ENCODE assay signal across 24 cellular contexts in the genomic region with DNA sequence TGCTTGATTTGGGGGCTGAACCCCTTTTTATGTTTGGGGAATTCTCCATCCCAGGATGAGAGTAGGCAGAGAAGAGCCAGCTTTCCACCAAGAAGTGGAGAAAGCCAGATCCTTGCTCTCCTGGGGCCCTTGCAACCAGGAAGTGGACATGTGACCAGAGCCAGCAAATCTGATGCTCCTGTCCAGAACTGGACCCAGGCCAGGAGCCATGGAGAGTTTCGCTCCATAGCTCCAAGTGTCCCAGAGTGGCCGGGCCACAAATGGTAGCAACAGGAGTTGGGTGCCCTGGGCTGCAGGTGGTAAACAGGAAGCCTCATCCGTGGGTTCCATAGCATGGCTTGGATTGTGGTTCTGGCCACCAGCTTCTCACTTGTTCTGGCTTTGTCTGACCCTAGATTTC.
DNase-seq lines count a peak whose midpoint lies in the region; ATAC-seq, FAIRE-seq and TF ChIP-seq lines count a peak whose summit lies in the region.
"Had no signal": no experiment of that assay in that cellular context is flagged by ENCODE, and none has a peak within 500 bp of the region (broad histone marks: within the 10 kb centered on the region; RNA-seq: fewer than 3 reads in every experiment).

No MANE protein-coding gene starts in this region.

- POLR2A ChIA-PET in K562 (lab: Yijun Ruan, JAX), result no interaction called here

- no peak for TF ChIP-seq POLR2A in K562 (conservative IDR thresholded peaks at IDR 0.05)
- TF ChIP-seq POLR2A in thyroid gland (IDR thresholded peaks at IDR 0.05), result no peak
- TF ChIP-seq POLR2A in GM12892 (IDR thresholded peaks at IDR 0.05; ENCODE audit: low read depth, low read length), result no peak

- H3K36me3 ChIP-seq in cardiac muscle cell (no peaks in the 10 kb centered on the region), BE2C (no peaks in the 10 kb centered on the region), K562 (ENCODE audit: control insufficient read depth, insufficient read depth, low read length) (no peaks in the 10 kb centered on the region), thyroid gland (no peaks in the 10 kb centered on the region)
- H3K36me3 ChIP-seq: BLaER1 had no signal

- DNase-seq in cardiac muscle cell (ENCODE audit: low read depth in 1 of 2, low spot score in 1 of 2), result no peak
- DNase-seq in right cardiac atrium, result no peak
- peak; percentile 13 for DNase-seq in BE2C
- DNase-seq in K562 (ENCODE audit: extremely low read depth in 1 of 4, low spot score in 3 of 4), result no peak
- peak; percentile 40 to 57 for DNase-seq in thyroid gland
- no peak for DNase-seq in RPMI8226
- DNase-seq in GM12892 (ENCODE audit: insufficient read length), result no peak
- DNase-seq: AML-193; C1 segment of cervical spinal cord; CD4-positive, alpha-beta memory T cell; CD4-positive, CD25-positive, alpha-beta regulatory T cell; CD8-positive, alpha-beta memory T cell; COR-L47; DMS 273 treated with DMSO at 0.1 percent for 48 hours; DMS153; DMS53; DND-41; EL; GDM1 had no signal

- H3K4me1 ChIP-seq in cardiac muscle cell (ENCODE audit: low read depth), result peaks cover 17% of the 10 kb centered on the region
- peaks cover 9% of the 10 kb centered on the region for H3K4me1 ChIP-seq in right cardiac atrium (ENCODE audit: control insufficient read depth, insufficient read depth, low read length)
- H3K4me1 ChIP-seq in BE2C, result no peaks in the 10 kb centered on the region
- no peaks in the 10 kb centered on the region for H3K4me1 ChIP-seq in K562 (replicated peaks in 1 of 2; ENCODE audit: control insufficient read depth in 2 of 2, insufficient read depth in 2 of 2, low read length in 2 of 2)
- H3K4me1 ChIP-seq in thyroid gland, result peaks cover 38 to 47% of the 10 kb centered on the region in 2 donors

- intact Hi-C loops in right cardiac atrium (cut with DNase I), result no loop called here
- intact Hi-C loops in K562 (cut with micrococcal nuclease), result no loop called here
- intact Hi-C loops in thyroid gland (cut with DNase I), result no loop called here

- no peaks in the 10 kb centered on the region for H3K9me3 ChIP-seq in cardiac muscle cell (ENCODE audit: low read depth)
- H3K9me3 ChIP-seq in right cardiac atrium (ENCODE audit: control insufficient read depth, low read length), result no peaks in the 10 kb centered on the region
- no peaks in the 10 kb centered on the region for H3K9me3 ChIP-seq in BE2C
- H3K9me3 ChIP-seq in K562 (replicated peaks; ENCODE audit: control insufficient read depth, insufficient read depth, low read depth, low read length), result no peaks in the 10 kb centered on the region
- H3K9me3 ChIP-seq in thyroid gland, result no peaks in the 10 kb centered on the region
- H3K9me3 ChIP-seq: A549, BLaER1 had no signal

- no peak for ATAC-seq in right cardiac atrium
- ATAC-seq in K562, result no peak
- ATAC-seq: A549, GM12878 had no signal

- no peak for TF ChIP-seq EP300 in K562 (IDR thresholded peaks at IDR 0.05; ENCODE audit: low read length)

- H3K27ac ChIP-seq in cardiac muscle cell (peak overlapping the region; percentile 7), right cardiac atrium (ENCODE audit: low read length) (no peak overlapping the region), K562 (ENCODE audit: extremely low read depth, low read depth, low read length) (no peak overlapping the region), thyroid gland (no peak overlapping the region)
- H3K27ac ChIP-seq: 22Rv1, A549, BLaER1 had no signal

- CTCF ChIA-PET in K562 (lab: Yijun Ruan, JAX; ENCODE audit: low intra/inter-chr PET ratio), result no interaction called here

- H2AFZ ChIP-seq in K562 (ENCODE audit: low read depth, low read length), result no peak overlapping the region

- no peaks in the 10 kb centered on the region for H3K9me1 ChIP-seq in K562 (ENCODE audit: control insufficient read depth, insufficient read depth, low read length)

- H3K4me2 ChIP-seq in K562 (ENCODE audit: insufficient read depth, low read length), result no peak overlapping the region
- H3K4me2 ChIP-seq: A549, BLaER1 had no signal

- in situ Hi-C loops in K562 (cut with MboI), result no loop called here

- FAIRE-seq in K562 (lab: Jason Lieb, UNC) (no peak), GM12892 (lab: Jason Lieb, UNC) (no peak)
- FAIRE-seq: A549, GM12878, GM19239 had no signal

- H3K27me3 ChIP-seq in cardiac muscle cell, result no peaks in the 10 kb centered on the region
- H3K27me3 ChIP-seq in right cardiac atrium (ENCODE audit: control insufficient read depth, insufficient read depth), result no peaks in the 10 kb centered on the region
- H3K27me3 ChIP-seq in BE2C, result no peaks in the 10 kb centered on the region
- H3K27me3 ChIP-seq in K562 (ENCODE audit: control insufficient read depth in 2 of 2, insufficient read depth in 2 of 2, low read length in 2 of 2), result peaks cover 20 to 73% of the 10 kb centered on the region in 2 experiments
- no peaks in the 10 kb centered on the region for H3K27me3 ChIP-seq in thyroid gland
- H3K27me3 ChIP-seq: BLaER1 had no signal

- no TSS peak for BruUV-seq in K562 (replicated peaks; lab: Mats Ljungman, UMichigan)

- H3K79me2 ChIP-seq in K562 (ENCODE audit: control insufficient read depth, insufficient read depth, low read length), result no peaks in the 10 kb centered on the region

- no peak for TF ChIP-seq RAD21 in K562 (CRISPR knock-in tag; conservative IDR thresholded peaks at IDR 0.05 in 1 of 2, IDR thresholded peaks at IDR 0.05 in 1 of 2)

- H4K20me1 ChIP-seq in K562 (replicated peaks; ENCODE audit: control insufficient read depth, insufficient read depth, low read length), result no peaks in the 10 kb centered on the region; the same call in 1 of the 2 replicates
- H4K20me1 ChIP-seq: BLaER1 had no signal

- TF ChIP-seq CTCF in cardiac muscle cell (IDR thresholded peaks at IDR 0.05; ENCODE audit: low read depth, low read length) (no peak), BE2C (IDR thresholded peaks at IDR 0.05; ENCODE audit: low read depth, low read length) (no peak), K562 (IDR thresholded peaks at IDR 0.05 in 2 of 3, conservative IDR thresholded peaks at IDR 0.05 in 1 of 3; ENCODE audit: insufficient read depth in 2 of 3, low read depth in 1 of 3, low read length in 3 of 3) (no peak), thyroid gland (IDR thresholded peaks at IDR 0.05) (no peak)

- no peak overlapping the region for H3K9ac ChIP-seq in K562 (ENCODE audit: insufficient read depth in 1 of 2, low read depth in 2 of 2, low read length in 2 of 2)
- H3K9ac ChIP-seq: BLaER1 had no signal

- WGBS in right cardiac atrium, result 62% methylated on average over 3 of the region's 3 CpGs
- 0% methylated on average over 3 of the region's 3 CpGs for WGBS in K562 (ENCODE audit: insufficient coverage, low coverage, missing lambda C conversion rate)
- WGBS in thyroid gland, 2 donors, result 53 to 66% methylated on average over 3 of the region's 3 CpGs

- H3K4me3 ChIP-seq in cardiac muscle cell, result no peak overlapping the region
- H3K4me3 ChIP-seq in right cardiac atrium (ENCODE audit: low read length), result no peak overlapping the region
- H3K4me3 ChIP-seq in BE2C (ENCODE audit: low read depth, low read length), result no peak overlapping the region
- no peak overlapping the region for H3K4me3 ChIP-seq in K562
- no peak overlapping the region for H3K4me3 ChIP-seq in thyroid gland (replicated peaks in 1 of 3)
- H3K4me3 ChIP-seq: A549, BLaER1, GM12878 had no signal

TF ChIP-seq in K562, 482 proteins besides CTCF, POLR2A, EP300 and RAD21:
- TF ChIP-seq, protein P1, sequence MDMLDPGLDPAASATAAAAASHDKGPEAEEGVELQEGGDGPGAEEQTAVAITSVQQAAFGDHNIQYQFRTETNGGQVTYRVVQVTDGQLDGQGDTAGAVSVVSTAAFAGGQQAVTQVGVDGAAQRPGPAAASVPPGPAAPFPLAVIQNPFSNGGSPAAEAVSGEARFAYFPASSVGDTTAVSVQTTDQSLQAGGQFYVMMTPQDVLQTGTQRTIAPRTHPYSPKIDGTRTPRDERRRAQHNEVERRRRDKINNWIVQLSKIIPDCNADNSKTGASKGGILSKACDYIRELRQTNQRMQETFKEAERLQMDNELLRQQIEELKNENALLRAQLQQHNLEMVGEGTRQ (CRISPR knock-in tag; IDR thresholded peaks at IDR 0.05), result peak; percentile 37; the same call in 1 of the 2 replicates
- no peak for TF ChIP-seq ZNF12 (CRISPR knock-in tag; IDR thresholded peaks at IDR 0.05)

Comparison
In these comparisons a context has a peak if more than half of its experiments do, and no peak if none do; other contexts are left out.
1. DNase-seq: peak in BE2C (single experiment) and thyroid gland (2 of 2); none in cardiac muscle cell (0 of 2), right cardiac atrium (0 of 3), K562 (0 of 4), RPMI8226 (single experiment) and GM12892 (single experiment).